ENCODE assay signal across 16 cellular contexts in genomic region chrY:19601113-19601512, GRCh38.
A peak's percentile ranks its signal among the peaks of the same experiment; 100 is the strongest.
DNase-seq lines count a peak whose midpoint lies in the region; ATAC-seq and TF ChIP-seq lines count a peak whose summit lies in the region.
"Had no signal": no experiment of that assay in that cellular context is flagged by ENCODE, and none has a peak within 500 bp of the region (broad histone marks: within the 10 kb centered on the region; RNA-seq: fewer than 3 reads in every experiment).

No MANE protein-coding gene starts in this region.

- H3K4me3 ChIP-seq in OCI-LY7 (ENCODE audit: low read depth, low read length, poor library complexity, severe bottlenecking), result no peak overlapping the region
- no peak overlapping the region for H3K4me3 ChIP-seq in adrenal gland
- H3K4me3 ChIP-seq: GM23338 had no signal

- H3K27ac Mint-ChIP-seq in activated T-cell treated with anti-CD3 and anti-CD28 coated beads, Interleukin-2, amount 50 U/mL, for 72 hours, result peak overlapping the region; percentile 38
- H3K27ac Mint-ChIP-seq in osteocyte (ENCODE audit: unreplicated experiment), result no peak overlapping the region
- H3K27ac Mint-ChIP-seq: GM23338 had no signal

- no peaks in the 10 kb centered on the region for H3K27me3 Mint-ChIP-seq in activated T-cell treated with anti-CD3 and anti-CD28 coated beads, Interleukin-2, amount 50 U/mL, for 72 hours (ENCODE audit: low read depth)
- no peaks in the 10 kb centered on the region for H3K27me3 Mint-ChIP-seq in activated T-cell treated with anti-CD3 and anti-CD28 coated beads, Interleukin-2, amount 50 U/mL, for 4 hours (ENCODE audit: low read depth)
- no peaks in the 10 kb centered on the region for H3K27me3 Mint-ChIP-seq in osteocyte (ENCODE audit: unreplicated experiment)

- H3K27ac ChIP-seq in OCI-LY7 (ENCODE audit: low read depth, low read length, poor library complexity, severe bottlenecking), result peak overlapping the region; percentile 22
- H3K27ac ChIP-seq in adrenal gland, result no peak overlapping the region
- H3K27ac ChIP-seq: 22Rv1 had no signal

- no peak for ATAC-seq in activated T-cell treated with anti-CD3 and anti-CD28 coated beads, Interleukin-2, amount 50 U/mL, for 72 hours (replicated peaks in 1 of 2)
- ATAC-seq in activated T-cell treated with anti-CD3 and anti-CD28 coated beads, Interleukin-2, amount 50 U/mL, for 4 hours, result no peak
- peak; percentile 59 for ATAC-seq in HG02610 (IDR thresholded peaks at IDR 0.05; ENCODE audit: unreplicated experiment)
- ATAC-seq: CD8-positive, alpha-beta T cell; GM23338 had no signal

- no peaks in the 10 kb centered on the region for H3K9me3 ChIP-seq in OCI-LY7 (ENCODE audit: low read length)
- no peaks in the 10 kb centered on the region for H3K9me3 ChIP-seq in adrenal gland (replicated peaks in 1 of 3)

- no peaks in the 10 kb centered on the region for H3K9me3 Mint-ChIP-seq in activated T-cell treated with anti-CD3 and anti-CD28 coated beads, Interleukin-2, amount 50 U/mL, for 72 hours
- H3K9me3 Mint-ChIP-seq in activated T-cell treated with anti-CD3 and anti-CD28 coated beads, Interleukin-2, amount 50 U/mL, for 4 hours, result no peaks in the 10 kb centered on the region
- H3K9me3 Mint-ChIP-seq in osteocyte (ENCODE audit: unreplicated experiment), result no peaks in the 10 kb centered on the region
- H3K9me3 Mint-ChIP-seq: CD14-positive monocyte; CD8-positive, alpha-beta T cell; GM23338 had no signal

- no TSS peak for BruUV-seq in OCI-LY7 (replicated peaks; lab: Mats Ljungman, UMichigan)

- H3K36me3 Mint-ChIP-seq in activated T-cell treated with anti-CD3 and anti-CD28 coated beads, Interleukin-2, amount 50 U/mL, for 72 hours (ENCODE audit: insufficient read depth in 2 of 2), result no peaks in the 10 kb centered on the region
- H3K36me3 Mint-ChIP-seq in activated T-cell treated with anti-CD3 and anti-CD28 coated beads, Interleukin-2, amount 50 U/mL, for 4 hours (ENCODE audit: insufficient read depth), result peaks cover 26% of the 10 kb centered on the region
- H3K36me3 Mint-ChIP-seq in osteocyte (ENCODE audit: unreplicated experiment), result no peaks in the 10 kb centered on the region

- no peak for TF ChIP-seq CTCF in OCI-LY7 (conservative IDR thresholded peaks at IDR 0.05; ENCODE audit: low read length)
- TF ChIP-seq CTCF in adrenal gland (IDR thresholded peaks at IDR 0.05), result no peak
- TF ChIP-seq CTCF in osteocyte (IDR thresholded peaks at IDR 0.05), result no peak

- no peak overlapping the region for H2AFZ ChIP-seq in OCI-LY7 (ENCODE audit: low read length)
- H2AFZ ChIP-seq: GM23338 had no signal

- H3K79me2 ChIP-seq in OCI-LY7 (ENCODE audit: insufficient read depth, low read depth, low read length), result no peaks in the 10 kb centered on the region

- peaks cover 18% of the 10 kb centered on the region for H3K4me1 ChIP-seq in OCI-LY7 (ENCODE audit: insufficient read depth, low read length, poor library complexity, severe bottlenecking)
- H3K4me1 ChIP-seq in adrenal gland (replicated peaks in 1 of 2), result no peaks in the 10 kb centered on the region

- intact Hi-C loops in OCI-LY7 (cut with micrococcal nuclease; ENCODE audit: unreplicated experiment), result no loop called here
- intact Hi-C loops in adrenal gland (cut with DNase I), result no loop called here

- H3K36me3 ChIP-seq in OCI-LY7 (ENCODE audit: insufficient read depth, low read length), result peaks cover 88% of the 10 kb centered on the region
- H3K36me3 ChIP-seq in adrenal gland (replicated peaks in 1 of 2), result no peaks in the 10 kb centered on the region

- 88 to 92% methylated on average over 3 of the region's 3 CpGs; no CpG with 5 or more reads in 2 of the 4 donors for WGBS in adrenal gland, 4 donors

- POLR2A ChIA-PET in OCI-LY7 (lab: Charles Lee), result interaction anchor here (0.8 to 1.8 kb wide), 3 partner anchors 9 to 34 kb away, joined by 3 to 6 read pairs (median 4); no protein-coding TSS in a partner anchor

- H3K4me3 Mint-ChIP-seq in activated T-cell treated with anti-CD3 and anti-CD28 coated beads, Interleukin-2, amount 50 U/mL, for 72 hours, result no peak overlapping the region
- no peak overlapping the region for H3K4me3 Mint-ChIP-seq in activated T-cell treated with anti-CD3 and anti-CD28 coated beads, Interleukin-2, amount 50 U/mL, for 4 hours
- no peak overlapping the region for H3K4me3 Mint-ChIP-seq in osteocyte (ENCODE audit: unreplicated experiment)
- H3K4me3 Mint-ChIP-seq: CD14-positive monocyte; CD8-positive, alpha-beta T cell; GM23338 had no signal

- H3K4me1 Mint-ChIP-seq in activated T-cell treated with anti-CD3 and anti-CD28 coated beads, Interleukin-2, amount 50 U/mL, for 72 hours (ENCODE audit: low read depth), result no peaks in the 10 kb centered on the region
- H3K4me1 Mint-ChIP-seq in activated T-cell treated with anti-CD3 and anti-CD28 coated beads, Interleukin-2, amount 50 U/mL, for 4 hours (ENCODE audit: low read depth), result no peaks in the 10 kb centered on the region
- H3K4me1 Mint-ChIP-seq in osteocyte (ENCODE audit: unreplicated experiment), result no peaks in the 10 kb centered on the region
- H3K4me1 Mint-ChIP-seq: GM23338 had no signal

- no peak overlapping the region for H3K4me2 ChIP-seq in OCI-LY7 (ENCODE audit: low read length)
- H3K4me2 ChIP-seq: GM23338 had no signal

- CTCF ChIA-PET in OCI-LY7 (lab: Charles Lee; ENCODE audit: unreplicated experiment), result no interaction called here

- no peaks in the 10 kb centered on the region for H4K20me1 ChIP-seq in OCI-LY7 (ENCODE audit: insufficient read depth, low read length)

- no peaks in the 10 kb centered on the region for H3K27me3 ChIP-seq in adrenal gland

- no peak for TF ChIP-seq POLR2A in adrenal gland (IDR thresholded peaks at IDR 0.05)

- no peaks in the 10 kb centered on the region for H3K9me2 ChIP-seq in OCI-LY7 (ENCODE audit: insufficient read depth, low read length)

- no peak for DNase-seq in activated T-cell treated with anti-CD3 and anti-CD28 coated beads, Interleukin-2, amount 50 U/mL, for 72 hours
- no peak for DNase-seq in activated T-cell treated with anti-CD3 and anti-CD28 coated beads, Interleukin-2, amount 50 U/mL, for 4 hours
- DNase-seq in OCI-LY7 (ENCODE audit: low spot score), result no peak
- peak; percentile 13 for DNase-seq in dermis blood vessel endothelial cell
- DNase-seq in NCI-H2029 treated with DMSO at 0.1 percent for 48 hours (lab: John Stamatoyannopoulos, UW), result no peak
- no peak for DNase-seq in adrenal gland
- DNase-seq in osteocyte (ENCODE audit: extremely low spot score, unreplicated experiment), result no peak
- DNase-seq: CD8-positive, alpha-beta T cell; COR-L47; DMS153; DMS79 treated with DMSO at 0.1 percent for 48 hours; H7 had no signal
